Comparison of ENCODE assay signal across 8 cellular contexts in genomic region chr9:35812025-35812602, GRCh38.
A peak's percentile ranks its signal among the peaks of the same experiment; 100 is the strongest.
DNase-seq lines count a peak whose midpoint lies in the region; ATAC-seq lines count a peak whose summit lies in the region.

Gene SPAG8, minus strand, starts transcription at chr9:35812262. Its CDS starts 115 bp downstream, at chr9:35812147.

- ATAC-seq in GM18498 (IDR thresholded peaks at IDR 0.05; ENCODE audit: unreplicated experiment), result peak; percentile 68
- ATAC-seq in HG02885 (IDR thresholded peaks at IDR 0.05; ENCODE audit: poor library complexity, unreplicated experiment), result peak; percentile 65

- DNase-seq in NCI-H1694 (lab: John Stamatoyannopoulos, UW) (peak; percentile 90), T-helper 22 cell (ENCODE audit: low read depth) (peak; percentile 98), astrocyte of the hippocampus (ENCODE audit: low read depth, low spot score) (peak; percentile 97), hypothalamus (lab: John Stamatoyannopoulos, UW) (peak; percentile 56 to 97 (median 88)), retina (peak; percentile 91), D341Med (ENCODE audit: low spot score) (no peak)
